Comparison of ENCODE assay signal across 26 cellular contexts in genomic region chr7:94015538-94015937, GRCh38.
"Had no signal": no experiment of that assay in that cellular context is flagged by ENCODE, and none has a peak within 500 bp of the region (broad histone marks: within the 10 kb centered on the region; RNA-seq: fewer than 3 reads in every experiment).

No MANE protein-coding gene starts in this region.

- H3K9me3 ChIP-seq: colonic mucosa, esophagus squamous epithelium, gastrocnemius medialis, left lung, lower lobe of right lung had no signal

- H3K9me3 Mint-ChIP-seq: dendritic cell treated with granulocyte-macrophage colony-stimulating factor and Interleukin-4, amounts not matched to agents 40 ng/mL and 50 ng/mL, for 4 days; effector memory CD8-positive, alpha-beta T cell had no signal

- H3K27ac Mint-ChIP-seq: dendritic cell treated with granulocyte-macrophage colony-stimulating factor and Interleukin-4, amounts not matched to agents 40 ng/mL and 50 ng/mL, for 4 days; effector memory CD8-positive, alpha-beta T cell; endodermal cell had no signal

- ATAC-seq: effector memory CD8-positive, alpha-beta T cell; esophagus mucosa; gastrocnemius medialis; heart right ventricle; left cardiac atrium; left lung; left ventricle myocardium superior; lower lobe of right lung had no signal

- FAIRE-seq: endometrium, islet of Langerhans, keratinocyte had no signal

- DNase-seq: colonic mucosa; cortex of kidney; effector CD8-positive, alpha-beta T cell; effector memory CD8-positive, alpha-beta T cell; endodermal cell; erythroblast; esophagus squamous epithelium; foreskin fibroblast; foreskin melanocyte; gastrocnemius medialis; glutamatergic neuron; head of caudate nucleus; heart right ventricle; hippocampal formation; left cardiac atrium; left lung; left ventricle myocardium superior; lower lobe of right lung; mesendoderm; midbrain had no signal

- H3K36me3 ChIP-seq: colonic mucosa, esophagus squamous epithelium, gastrocnemius medialis, heart right ventricle, left lung, lower lobe of right lung had no signal

- H3K27me3 ChIP-seq: colonic mucosa, esophagus squamous epithelium, gastrocnemius medialis, heart right ventricle, left lung had no signal

- H3K4me1 ChIP-seq: colonic mucosa, esophagus squamous epithelium, gastrocnemius medialis, heart right ventricle, left lung, lower lobe of right lung had no signal

- H3K27ac ChIP-seq: colonic mucosa, epithelial cell of prostate, esophagus squamous epithelium, gastrocnemius medialis, heart right ventricle, left lung, lower lobe of right lung had no signal

- H3K4me3 ChIP-seq: colonic mucosa, esophagus squamous epithelium, gastrocnemius medialis, heart right ventricle, left lung, lower lobe of right lung had no signal

- H3K4me3 Mint-ChIP-seq: dendritic cell treated with granulocyte-macrophage colony-stimulating factor and Interleukin-4, amounts not matched to agents 40 ng/mL and 50 ng/mL, for 4 days; effector memory CD8-positive, alpha-beta T cell; endodermal cell had no signal
